Comparison of ENCODE assay signal across 1 cellular context in the genomic region with DNA sequence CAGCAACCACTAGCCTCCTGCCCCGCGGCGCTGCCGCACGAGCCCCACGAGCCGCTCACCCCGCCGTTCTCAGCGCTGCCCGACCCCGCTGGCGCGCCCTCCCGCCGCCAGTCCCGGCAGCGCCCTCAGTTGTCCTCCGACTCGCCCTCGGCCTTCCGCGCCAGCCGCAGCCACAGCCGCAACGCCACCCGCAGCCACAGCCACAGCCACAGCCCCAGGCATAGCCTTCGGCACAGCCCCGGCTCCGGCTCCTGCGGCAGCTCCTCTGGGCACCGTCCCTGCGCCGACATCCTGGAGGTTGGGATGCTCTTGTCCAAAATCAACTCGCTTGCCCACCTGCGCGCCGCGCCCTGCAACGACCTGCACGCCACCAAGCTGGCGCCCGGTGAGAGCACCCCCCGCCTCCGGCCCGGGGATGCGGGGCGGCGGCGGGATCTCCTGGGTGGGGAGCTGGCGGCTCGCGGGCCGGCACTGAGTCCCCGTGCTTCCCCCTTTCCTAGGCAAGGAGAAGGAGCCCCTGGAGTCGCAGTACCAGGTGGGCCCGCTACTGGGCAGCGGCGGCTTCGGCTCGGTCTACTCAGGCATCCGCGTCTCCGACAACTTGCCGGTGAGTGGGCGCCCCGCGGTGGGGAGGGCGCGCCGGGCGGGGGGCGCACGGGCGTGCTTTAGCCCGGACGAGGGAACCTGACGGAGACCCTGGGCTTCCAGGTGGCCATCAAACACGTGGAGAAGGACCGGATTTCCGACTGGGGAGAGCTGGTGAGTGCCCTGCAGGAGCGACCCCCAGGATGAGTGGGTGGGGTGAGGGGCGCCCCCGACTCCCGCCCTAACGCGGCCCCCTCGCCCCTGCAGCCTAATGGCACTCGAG.
TF ChIP-seq lines count a peak whose summit lies in the region.

No MANE protein-coding gene starts in this region.

TF ChIP-seq in GM12891, 5 proteins besides CTCF, POLR2A, EP300 and RAD21 (continued from another document):
- TF ChIP-seq POLR2AphosphoS5 (IDR thresholded peaks at IDR 0.05; ENCODE audit: low read depth, low read length) (no peak), TAF1 (IDR thresholded peaks at IDR 0.05; ENCODE audit: low read depth, low read length) (no peak), POU2F2 (IDR thresholded peaks at IDR 0.05; ENCODE audit: low read depth, low read length) (no peak)
